Comparison of ENCODE assay signal across 25 cellular contexts in genomic region chr16:12829096-12829888, GRCh38.
"Had no signal": no experiment of that assay in that cellular context is flagged by ENCODE, and none has a peak within 500 bp of the region (broad histone marks: within the 10 kb centered on the region; RNA-seq: fewer than 3 reads in every experiment).

No MANE protein-coding gene starts in this region.

- H3K27ac Mint-ChIP-seq: mesothelial cell of epicardium; naive B cell; natural killer cell treated with Interleukin-12 subunit alpha and Interleukin-12 subunit beta and Interleukin-15 and Interleukin-18, amount 100 ng/mL, for 72 hours; stimulated activated memory B cell treated with anti-CD40 and anti-IgM and Interleukin-4, amounts not matched to agents 10 μg/mL and 1 μg/mL and 100 μg/mL, for 72 hours had no signal

- H3K4me1 ChIP-seq: gastrocnemius medialis, prostate gland, right atrium auricular region, spleen, transverse colon, upper lobe of right lung, uterus had no signal

- H3K9me3 ChIP-seq: gastrocnemius medialis, mucosa of descending colon, neutrophil, prostate gland, right atrium auricular region, spleen, transverse colon, upper lobe of right lung, uterus had no signal

- H3K4me3 ChIP-seq: coronary artery, gastrocnemius medialis, lung, mucosa of descending colon, prostate gland, right atrium auricular region, skin epidermis, spleen, transverse colon, upper lobe of right lung, uterus had no signal

- FAIRE-seq: kidney had no signal

- H3K36me3 Mint-ChIP-seq: mesothelial cell of epicardium; naive B cell; natural killer cell treated with Interleukin-12 subunit alpha and Interleukin-12 subunit beta and Interleukin-15 and Interleukin-18, amount 100 ng/mL, for 72 hours; stimulated activated memory B cell treated with anti-CD40 and anti-IgM and Interleukin-4, amounts not matched to agents 10 μg/mL and 1 μg/mL and 100 μg/mL, for 72 hours had no signal

- H3K4me3 Mint-ChIP-seq: mesothelial cell of epicardium; naive B cell; natural killer cell treated with Interleukin-12 subunit alpha and Interleukin-12 subunit beta and Interleukin-15 and Interleukin-18, amount 100 ng/mL, for 72 hours; neural crest cell; stimulated activated memory B cell treated with anti-CD40 and anti-IgM and Interleukin-4, amounts not matched to agents 10 μg/mL and 1 μg/mL and 100 μg/mL, for 72 hours had no signal

- H3K27me3 ChIP-seq: uterus had no signal

- H3K27ac ChIP-seq: coronary artery, epithelial cell of prostate, gastrocnemius medialis, neutrophil, prostate gland, right atrium auricular region, skin epidermis, spleen, transverse colon, upper lobe of right lung, uterus had no signal

- H3K4me1 Mint-ChIP-seq: mesothelial cell of epicardium; naive B cell; neural crest cell; stimulated activated memory B cell treated with anti-CD40 and anti-IgM and Interleukin-4, amounts not matched to agents 10 μg/mL and 1 μg/mL and 100 μg/mL, for 72 hours had no signal

- H3K36me3 ChIP-seq: gastrocnemius medialis, neutrophil, prostate gland, right atrium auricular region, spleen, transverse colon, upper lobe of right lung, uterus had no signal

- H3K9me3 Mint-ChIP-seq: mesothelial cell of epicardium; natural killer cell treated with Interleukin-12 subunit alpha and Interleukin-12 subunit beta and Interleukin-15 and Interleukin-18, amount 100 ng/mL, for 72 hours; neural crest cell; stimulated activated memory B cell treated with anti-CD40 and anti-IgM and Interleukin-4, amounts not matched to agents 10 μg/mL and 1 μg/mL and 100 μg/mL, for 72 hours had no signal

- DNase-seq: foreskin fibroblast; gastrocnemius medialis; kidney; mesenchymal stem cell; mucosa of descending colon; naive B cell; spleen; stimulated activated CD4-positive, alpha-beta T cell treated with anti-CD3 and anti-CD28 coated beads, Interleukin-4, amount 100 ng/mL, for 4 hours; stimulated activated naive CD8-positive, alpha-beta T cell treated with anti-CD3 and anti-CD28 coated beads, Interleukin-15, Interleukin-2, amounts not matched to agents 100 U/mL and 50 U/mL, for 24 hours; transverse colon; upper lobe of right lung; uterus had no signal

- ATAC-seq: esophagus mucosa; gastrocnemius medialis; left lobe of liver; mucosa of descending colon; natural killer cell treated with Interleukin-12 subunit alpha and Interleukin-12 subunit beta and Interleukin-15 and Interleukin-18, amount 100 ng/mL, for 72 hours; stimulated activated memory B cell treated with anti-CD40 and anti-IgM and Interleukin-4, amounts not matched to agents 10 μg/mL and 1 μg/mL and 100 μg/mL, for 72 hours; stimulated activated naive CD8-positive, alpha-beta T cell treated with anti-CD3 and anti-CD28 coated beads, Interleukin-15, Interleukin-2, amounts not matched to agents 100 U/mL and 50 U/mL, for 24 hours; upper lobe of right lung had no signal
